9 cellular contexts compared by ENCODE assay signal in genomic region chr7:101155303-101155702, GRCh38. TPM values are rescaled to one million over a fixed set of nuclear protein-coding genes. Genes with fewer than 3 reads are reported as not detected.
DNase-seq lines count a peak whose midpoint lies in the region; ATAC-seq, FAIRE-seq and TF ChIP-seq lines count a peak whose summit lies in the region.
"Had no signal": no experiment of that assay in that cellular context is flagged by ENCODE, and none has a peak within 500 bp of the region (broad histone marks: within the 10 kb centered on the region; RNA-seq: fewer than 3 reads in every experiment).

No MANE protein-coding gene starts in this region.

- H3K4me3 ChIP-seq in DOHH2 (ENCODE audit: low read length) (peak overlapping the region; percentile 83), Peyer's patch (peak overlapping the region; percentile 76 to 89 (median 84)), esophagus muscularis mucosa (peak overlapping the region; percentile 66 to 91 (median 78)), trophoblast cell (ENCODE audit: low read depth, low read length) (no peak overlapping the region)

- no peak for ATAC-seq in HG03175 (IDR thresholded peaks at IDR 0.05; ENCODE audit: unreplicated experiment)

- peak overlapping the region; percentile 50 for H2AFZ ChIP-seq in trophoblast cell (ENCODE audit: insufficient read depth, low read length, poor library complexity)

- H3K27ac ChIP-seq in DOHH2 (ENCODE audit: low read depth, low read length): peak overlapping the region; percentile 51
- H3K27ac ChIP-seq in Peyer's patch: peak overlapping the region in 1 of 4 donors; percentile 74
- H3K27ac ChIP-seq in esophagus muscularis mucosa (replicated peaks in 1 of 4): no peak overlapping the region
- peak overlapping the region; percentile 64 for H3K27ac ChIP-seq in trophoblast cell (ENCODE audit: low read depth, low read length)

- H3K36me3 ChIP-seq in DOHH2 (ENCODE audit: control insufficient read depth, low read length) (peaks cover 37% of the 10 kb centered on the region), Peyer's patch (peaks cover 0 to 26% (median 0%) of the 10 kb centered on the region in 3 donors), esophagus muscularis mucosa (peaks cover 20 to 37% (median 33%) of the 10 kb centered on the region in 4 donors), trophoblast cell (ENCODE audit: control insufficient read depth in 1 of 2, insufficient read depth in 2 of 2, low read length in 2 of 2) (peaks cover 14 to 18% of the 10 kb centered on the region in 2 experiments)

- peak overlapping the region; percentile 96 for H4K8ac ChIP-seq in trophoblast cell (ENCODE audit: low read depth, low read length)

- no peak for TF ChIP-seq EP300 in esophagus muscularis mucosa (IDR thresholded peaks at IDR 0.05)

- H2BK12ac ChIP-seq in trophoblast cell (ENCODE audit: low read length): peak overlapping the region; percentile 46

- H3K79me1 ChIP-seq in trophoblast cell (ENCODE audit: low read length): peaks cover 19% of the 10 kb centered on the region

- H2BK5ac ChIP-seq in trophoblast cell (ENCODE audit: low read depth, low read length, poor library complexity): peak overlapping the region; percentile 94

- H3K9me2 ChIP-seq in DOHH2 (replicated peaks; ENCODE audit: control insufficient read depth, low read length): no peaks in the 10 kb centered on the region

- no peaks in the 10 kb centered on the region for H3K9me3 ChIP-seq in DOHH2 (ENCODE audit: control insufficient read depth, insufficient read depth, low read length)
- H3K9me3 ChIP-seq in Peyer's patch: no peaks in the 10 kb centered on the region
- H3K9me3 ChIP-seq in esophagus muscularis mucosa: no peaks in the 10 kb centered on the region
- no peaks in the 10 kb centered on the region for H3K9me3 ChIP-seq in trophoblast cell (ENCODE audit: insufficient read depth, low read depth, low read length)

- peak overlapping the region; percentile 93 for H3K4ac ChIP-seq in trophoblast cell (ENCODE audit: low read depth, low read length)

- no peak overlapping the region for H3K23ac ChIP-seq in trophoblast cell (ENCODE audit: low read length)

- TF ChIP-seq POLR2A in Peyer's patch (IDR thresholded peaks at IDR 0.05) (no peak), esophagus muscularis mucosa (IDR thresholded peaks at IDR 0.05; ENCODE audit: low read depth) (no peak), GM12891 (IDR thresholded peaks at IDR 0.05; ENCODE audit: low read depth, low read length) (no peak)

- H3K14ac ChIP-seq in trophoblast cell (ENCODE audit: low read length): peak overlapping the region; percentile 86

- H3K9ac ChIP-seq in trophoblast cell (ENCODE audit: low read length): peak overlapping the region; percentile 93

- H2BK120ac ChIP-seq in trophoblast cell (ENCODE audit: insufficient read depth, low read length, poor library complexity): peak overlapping the region; percentile 89

- TF ChIP-seq CTCF in DOHH2 (IDR thresholded peaks at IDR 0.05; ENCODE audit: low read depth, low read length, poor library complexity, severe bottlenecking): no peak
- TF ChIP-seq CTCF in Peyer's patch (IDR thresholded peaks at IDR 0.05): no peak
- no peak for TF ChIP-seq CTCF in esophagus muscularis mucosa (IDR thresholded peaks at IDR 0.05)

- H4K91ac ChIP-seq in trophoblast cell (ENCODE audit: low read depth, low read length): peak overlapping the region; percentile 96

- DNase-seq in Peyer's patch: no peak
- DNase-seq in esophagus muscularis mucosa (ENCODE audit: extremely low spot score): no peak
- DNase-seq in trophoblast cell: no peak
- no peak for DNase-seq in hepatic stellate cell (ENCODE audit: low spot score)
- no peak for DNase-seq in GM12891 (ENCODE audit: insufficient read length, low spot score)
- DNase-seq in UCSD-AML1 (lab: John Stamatoyannopoulos, UW; ENCODE audit: unreplicated experiment): no peak

- H3K18ac ChIP-seq in trophoblast cell (ENCODE audit: low read length): peak overlapping the region; percentile 97

- H4K12ac ChIP-seq in trophoblast cell (ENCODE audit: low read depth, low read length): peak overlapping the region; percentile 83

- H3K27me3 ChIP-seq in DOHH2 (ENCODE audit: control insufficient read depth, low read length) (peaks cover 12% of the 10 kb centered on the region), Peyer's patch (no peaks in the 10 kb centered on the region), esophagus muscularis mucosa (peaks cover 0 to 27% (median 3%) of the 10 kb centered on the region in 4 donors), trophoblast cell (ENCODE audit: insufficient read depth, low read length) (no peaks in the 10 kb centered on the region)

- peak overlapping the region; percentile 49 for H2AK5ac ChIP-seq in trophoblast cell (ENCODE audit: low read length)

- H3F3A ChIP-seq in DOHH2 (ENCODE audit: control insufficient read depth, insufficient read depth): peaks cover 20% of the 10 kb centered on the region

- H3K79me2 ChIP-seq in DOHH2 (ENCODE audit: control insufficient read depth, low read length) (peaks cover 20% of the 10 kb centered on the region), trophoblast cell (ENCODE audit: control insufficient read depth, insufficient read depth, low read length, poor library complexity) (peaks cover 8% of the 10 kb centered on the region)

- WGBS in esophagus muscularis mucosa: 52% methylated on average over 4 of the region's 4 CpGs
- WGBS in trophoblast cell (ENCODE audit: extremely low coverage, insufficient coverage, insufficient read length): no CpG with 5 or more reads among the region's 4 CpGs

- FAIRE-seq in GM12891 (lab: Jason Lieb, UNC): no peak

- no peaks in the 10 kb centered on the region for H4K20me1 ChIP-seq in DOHH2 (ENCODE audit: control insufficient read depth, insufficient read depth, low read depth, low read length)

- intact Hi-C loops in esophagus muscularis mucosa (cut with DNase I): no loop called here

- H3K4me2 ChIP-seq in DOHH2 (ENCODE audit: low read length) (peak overlapping the region; percentile 96), trophoblast cell (ENCODE audit: low read length) (peak overlapping the region; percentile 81)

- H3K4me1 ChIP-seq in DOHH2 (ENCODE audit: control insufficient read depth, low read length) (peaks cover 20% of the 10 kb centered on the region), Peyer's patch (peaks cover 0 to 12% (median 6%) of the 10 kb centered on the region in 4 donors), esophagus muscularis mucosa (peaks cover 8 to 25% (median 16%) of the 10 kb centered on the region in 4 donors), trophoblast cell (ENCODE audit: control insufficient read depth in 1 of 2, insufficient read depth in 2 of 2, low read length in 2 of 2) (peaks cover 27 to 34% of the 10 kb centered on the region in 2 experiments)

TF ChIP-seq in GM12891, 5 proteins besides CTCF, POLR2A, EP300 and RAD21:
- TF ChIP-seq SPI1 (IDR thresholded peaks at IDR 0.05; ENCODE audit: low read depth, low read length): no peak
- no peak for TF ChIP-seq TAF1 (IDR thresholded peaks at IDR 0.05; ENCODE audit: low read depth, low read length)

RNA-seq across cellular contexts. Expression of gene AP1S1, which starts 1.0 kb away (rescaled TPM):
- 100 to 1,000 TPM in 2 of 4 donors, 10 to 100 TPM in 2; 53.6 to 136 (median 95.7) TPM for total RNA-seq in Peyer's patch
- 10 to 100 TPM; 28.2 to 44.4 (median 35.5) TPM for total RNA-seq in esophagus muscularis mucosa
- polyA plus RNA-seq in trophoblast cell (2013): 59.2 and 61.3 TPM in 2 replicates
- 73.3 TPM for polyA plus RNA-seq in GM12891 (2012; ENCODE audit: low read depth, missing spikeins)

RNA-seq across cellular contexts. Expression of gene VGF, which starts 10.1 kb away (rescaled TPM):
- total RNA-seq in Peyer's patch (under 1 TPM in 1 of 4 donors, not detected in 3; 0.94 TPM), esophagus muscularis mucosa (under 1 TPM in 3 of 4 donors, not detected in 1; 0.23 to 0.33 (median 0.26) TPM)
- 6.3 and 7.2 TPM in 2 replicates for polyA plus RNA-seq in trophoblast cell (2013)
- polyA plus RNA-seq in GM12891 (2012; ENCODE audit: low read depth, missing spikeins): 0.06 TPM

RNA-seq across cellular contexts. Expression of gene NAT16, which starts 24.8 kb away (rescaled TPM):
- 1 to 10 TPM in 1 of 4 donors, not detected in 3; 1.0 TPM for total RNA-seq in Peyer's patch
- not detected for total RNA-seq in esophagus muscularis mucosa
- polyA plus RNA-seq in trophoblast cell (2013): not detected in 2 replicates
- polyA plus RNA-seq in GM12891 (2012; ENCODE audit: low read depth, missing spikeins): not detected
- total RNA-seq: NCI-H460 had no signal

RNA-seq across cellular contexts. Expression of gene SERPINE1, which starts 28.4 kb away (rescaled TPM):
- total RNA-seq in Peyer's patch: 1 to 10 TPM; 2.4 to 8.3 (median 3.3) TPM
- 10 to 100 TPM in 2 of 4 donors, 1 to 10 TPM in 2; 9.4 to 54.2 (median 18.2) TPM for total RNA-seq in esophagus muscularis mucosa
- polyA plus RNA-seq in trophoblast cell (2013): 148 and 173 TPM in 2 replicates
- 0.47 TPM for polyA plus RNA-seq in GM12891 (2012; ENCODE audit: low read depth, missing spikeins)

RNA-seq across cellular contexts. Expression of gene MOGAT3, which starts 45.5 kb away (rescaled TPM):
- total RNA-seq in Peyer's patch (100 to 1,000 TPM in 2 of 4 donors, 10 to 100 TPM in 1, not detected in 1; 91.4 to 195 (median 123) TPM), esophagus muscularis mucosa (under 1 TPM in 1 of 4 donors, not detected in 3; 0.17 TPM)
- 0.04 TPM in 1 of 2 replicates, not detected in the other for polyA plus RNA-seq in trophoblast cell (2013)
- polyA plus RNA-seq in GM12891 (2012; ENCODE audit: low read depth, missing spikeins): not detected
- total RNA-seq: NCI-H460 had no signal

Comparison
In these comparisons a context has a peak if more than half of its experiments do, and no peak if none do; other contexts are left out.
1. H3K27ac ChIP-seq: peak in DOHH2 (single experiment) and trophoblast cell (single experiment); none in esophagus muscularis mucosa (0 of 4).